ENCODE assay signal across 11 cellular contexts in the genomic region with DNA sequence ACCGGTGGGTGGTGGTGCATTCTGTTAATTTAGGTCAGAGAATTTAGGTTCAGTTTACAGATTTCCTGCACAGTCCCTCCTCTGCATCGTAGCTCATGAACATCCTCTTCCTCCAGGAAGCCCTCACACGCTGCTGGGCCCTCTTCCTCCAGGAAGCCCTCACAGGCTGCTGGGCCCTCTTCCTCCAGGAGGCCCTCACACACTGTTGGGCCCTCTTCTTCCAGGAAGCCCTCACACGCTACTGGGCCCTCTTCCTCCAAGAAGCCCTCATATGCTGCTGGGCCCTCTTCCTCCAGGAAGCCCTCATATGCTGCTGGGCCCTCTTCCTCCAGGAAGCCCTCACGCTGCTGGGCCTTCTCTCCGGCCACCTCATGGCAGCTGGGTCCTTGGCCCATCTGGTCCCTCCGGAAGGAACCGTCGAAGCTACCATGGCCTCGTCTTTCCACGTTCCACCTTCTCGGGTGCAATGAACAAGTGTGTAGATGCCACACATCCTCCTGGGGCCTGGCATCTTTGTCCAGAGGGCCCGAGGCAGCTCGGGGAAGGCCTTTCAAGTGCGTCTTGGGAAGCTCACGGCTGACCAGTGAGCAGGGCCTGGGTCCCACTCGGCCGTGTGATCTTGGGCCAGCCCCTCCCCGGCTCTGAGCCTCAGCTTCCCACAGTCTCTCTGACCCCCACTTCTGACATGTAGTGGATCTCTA. TPM values are rescaled to one million over a fixed set of nuclear protein-coding genes. Genes with fewer than 3 reads are reported as not detected.
A peak's percentile ranks its signal among the peaks of the same experiment; 100 is the strongest.
DNase-seq lines count a peak whose midpoint lies in the region; ATAC-seq and TF ChIP-seq lines count a peak whose summit lies in the region.
"Had no signal": no experiment of that assay in that cellular context is flagged by ENCODE, and none has a peak within 500 bp of the region (broad histone marks: within the 10 kb centered on the region; RNA-seq: fewer than 3 reads in every experiment).

No MANE protein-coding gene starts in this region.

- DNase-seq in A673 (ENCODE audit: low spot score) (no peak), ascending aorta (ENCODE audit: low spot score in 2 of 2) (no peak), heart right ventricle (peak in 1 of 2 donors; percentile 9), psoas muscle (peak; percentile 11 to 38), ACHN (no peak), ecto neural progenitor cell (ENCODE audit: low spot score) (no peak), AG08395 (ENCODE audit: low spot score) (no peak)
- DNase-seq: AML-193, RPMI8226 had no signal

- 76 to 83% methylated on average over 19 of the region's 19 CpGs for WGBS in heart right ventricle, 2 donors
- WGBS in psoas muscle, 3 donors = 57 to 73% (median 63%) methylated on average over 19 of the region's 19 CpGs

- H3K27me3 ChIP-seq in A673 (replicated peaks; ENCODE audit: insufficient read depth, low read depth, low read length, poor library complexity) (no peaks in the 10 kb centered on the region), ascending aorta (no peaks in the 10 kb centered on the region), heart right ventricle (no peaks in the 10 kb centered on the region), psoas muscle (ENCODE audit: insufficient read depth in 3 of 3, low read length in 2 of 3) (no peaks in the 10 kb centered on the region)
- H3K27me3 ChIP-seq: neutrophil had no signal

- TF ChIP-seq CTCF in A673 (conservative IDR thresholded peaks at IDR 0.05; ENCODE audit: low read depth, low read length) = no peak
- no peak for TF ChIP-seq CTCF in ascending aorta (IDR thresholded peaks at IDR 0.05)
- no peak for TF ChIP-seq CTCF in heart right ventricle (IDR thresholded peaks at IDR 0.05)
- TF ChIP-seq CTCF in psoas muscle (IDR thresholded peaks at IDR 0.05) = no peak

- peak overlapping the region; percentile 42 for H3K27ac ChIP-seq in A673 (ENCODE audit: low read depth, low read length, poor library complexity, severe bottlenecking)
- H3K27ac ChIP-seq in ascending aorta = peak overlapping the region; percentile 96 to 100
- H3K27ac ChIP-seq in heart right ventricle = peak overlapping the region; percentile 75 to 100 (median 98)
- peak overlapping the region; percentile 98 for H3K27ac ChIP-seq in psoas muscle
- H3K27ac ChIP-seq: neutrophil had no signal

- ATAC-seq in heart right ventricle (no peak), psoas muscle (no peak), GM18870 (IDR thresholded peaks at IDR 0.05; ENCODE audit: unreplicated experiment) (no peak)

- POLR2A ChIA-PET in A673 (lab: Charles Lee; ENCODE audit: low non-redundant PET) = no interaction called here

- peaks cover 86% of the 10 kb centered on the region for H3K36me3 ChIP-seq in A673 (ENCODE audit: insufficient read depth, low read length, poor library complexity, severe bottlenecking)
- H3K36me3 ChIP-seq in ascending aorta = peaks cover 8 to 36% of the 10 kb centered on the region in 2 donors
- peaks cover 0 to 77% (median 13%) of the 10 kb centered on the region in 9 donors for H3K36me3 ChIP-seq in heart right ventricle
- peaks cover 0 to 13% of the 10 kb centered on the region in 2 donors for H3K36me3 ChIP-seq in psoas muscle (ENCODE audit: insufficient read depth in 1 of 2, low read depth in 1 of 2)

- H3K9me3 ChIP-seq in A673 (ENCODE audit: low read depth, low read length, poor library complexity, severe bottlenecking) (no peaks in the 10 kb centered on the region), ascending aorta (no peaks in the 10 kb centered on the region), heart right ventricle (no peaks in the 10 kb centered on the region), psoas muscle (no peaks in the 10 kb centered on the region)
- H3K9me3 ChIP-seq: neutrophil had no signal

- in situ Hi-C loops in ACHN (cut with HindIII; ENCODE audit: low pct_ligation_motif_present, low pct_unique_long_range_greater_than_20kb, low sequenced_read_pairs) = no loop called here

- intact Hi-C loops in A673 (cut with micrococcal nuclease; ENCODE audit: unreplicated experiment) (no loop called here), ascending aorta (cut with DNase I) (no loop called here), heart right ventricle (cut with DNase I) (no loop called here), psoas muscle (cut with DNase I) (loop anchor here in 1 of 2 donors (2.0 kb wide), 1 partner anchor 13 kb away; no protein-coding TSS in a partner anchor)

- no TSS peak for BruUV-seq in A673 (replicated peaks; lab: Mats Ljungman, UMichigan)

- no peak overlapping the region for H3K4me3 ChIP-seq in A673 (ENCODE audit: low read depth, low read length, poor library complexity, severe bottlenecking)
- no peak overlapping the region for H3K4me3 ChIP-seq in ascending aorta
- H3K4me3 ChIP-seq in heart right ventricle = no peak overlapping the region
- no peak overlapping the region for H3K4me3 ChIP-seq in psoas muscle

- H3K4me1 ChIP-seq in A673 (ENCODE audit: insufficient read depth, low read length, poor library complexity, severe bottlenecking) = peaks cover 41% of the 10 kb centered on the region
- H3K4me1 ChIP-seq in ascending aorta = peaks cover 44 to 93% of the 10 kb centered on the region in 2 donors
- H3K4me1 ChIP-seq in heart right ventricle = peaks cover 84 to 98% (median 95%) of the 10 kb centered on the region in 9 donors
- H3K4me1 ChIP-seq in psoas muscle = peaks cover 92% of the 10 kb centered on the region

- CTCF ChIA-PET in A673 (lab: Charles Lee) = no interaction called here

RNA-seq across cellular contexts. Expression of a gene that starts 58.9 kb away (rescaled TPM):
- total RNA-seq in A673 (2021) (2.0 and 4.0 TPM in 2 replicates), ascending aorta (20.1 TPM), heart right ventricle (10 to 100 TPM; 69.0 to 89.5 (median 81.1) TPM), psoas muscle (10 to 100 TPM; 37.3 to 55.8 (median 46.2) TPM)
- polyA plus RNA-seq in heart right ventricle (10 to 100 TPM; 15.5 to 20.3 TPM), psoas muscle (10 to 100 TPM; 11.0 to 30.6 (median 12.1) TPM)

Comparison
In these comparisons a context has a peak if more than half of its experiments do, and no peak if none do; other contexts are left out.
1. DNase-seq: peak in psoas muscle (2 of 2); none in A673 (single experiment), ascending aorta (0 of 2), ACHN (single experiment), ecto neural progenitor cell (single experiment) and AG08395 (single experiment).
2. H3K27ac ChIP-seq: peak in every context shown above with its lines; median percentile 98 in ascending aorta; 98 in heart right ventricle; 98 in psoas muscle; 42 in A673.